ENCODE assay signal across 8 cellular contexts in the genomic region with DNA sequence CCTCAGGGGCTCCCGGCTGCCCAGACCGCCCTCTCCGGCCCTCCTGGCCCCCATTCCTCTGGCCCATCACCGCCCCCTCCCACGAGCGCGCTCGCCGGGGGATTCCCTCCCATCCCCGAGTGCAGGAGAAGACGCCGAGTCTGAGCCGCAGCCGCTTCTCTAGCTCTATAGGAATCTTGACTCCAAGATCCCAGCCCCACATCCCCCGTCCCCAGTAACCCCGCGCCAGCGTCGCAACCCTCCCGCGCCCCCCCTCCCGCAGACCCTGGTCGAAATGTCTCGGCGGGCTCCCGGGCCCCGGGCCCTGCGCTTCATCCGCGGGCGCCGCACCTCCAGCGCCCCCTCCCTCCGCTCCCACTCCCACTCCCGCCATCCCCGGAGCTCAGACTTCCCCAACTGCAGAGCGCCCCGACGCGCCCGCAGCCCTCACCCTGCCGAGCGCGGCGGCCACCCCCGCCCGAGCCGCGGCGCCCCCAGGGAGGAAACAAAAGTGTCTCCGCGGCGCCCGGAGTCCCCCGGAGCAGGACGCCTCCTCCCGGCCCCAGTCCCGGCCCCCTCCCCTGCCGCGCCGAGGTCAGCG. TPM values are rescaled to one million over a fixed set of nuclear protein-coding genes. Genes with fewer than 3 reads are reported as not detected.
DNase-seq lines count a peak whose midpoint lies in the region; FAIRE-seq and TF ChIP-seq lines count a peak whose summit lies in the region.

No MANE protein-coding gene starts in this region.

- H3K9me3 ChIP-seq in BLaER1 treated with 17β-estradiol and CSF1 and Interleukin-3, amounts not matched to agents 10 nM and 100 nM (replicated peaks in 1 of 11), result no peaks in the 10 kb centered on the region
- H3K9me3 ChIP-seq in adipocyte (ENCODE audit: control insufficient read depth, low read length), result no peaks in the 10 kb centered on the region
- H3K9me3 ChIP-seq in iPS DF 6.9 (ENCODE audit: control insufficient read depth, insufficient read depth, low read length), result no peaks in the 10 kb centered on the region
- H3K9me3 ChIP-seq in small intestine (ENCODE audit: control insufficient read depth, low read depth), result no peaks in the 10 kb centered on the region

- no peak for FAIRE-seq in small intestine (lab: Jason Lieb, UNC)

- H3K27me3 ChIP-seq in BLaER1 treated with 17β-estradiol and CSF1 and Interleukin-3, amounts not matched to agents 10 nM and 100 nM, result no peaks in the 10 kb centered on the region
- peaks cover 32% of the 10 kb centered on the region for H3K27me3 ChIP-seq in adipocyte (replicated peaks; ENCODE audit: control insufficient read depth, insufficient read depth, low read length)
- no peaks in the 10 kb centered on the region; the same call in 1 of the 2 replicates for H3K27me3 ChIP-seq in iPS DF 6.9 (ENCODE audit: control insufficient read depth, insufficient read depth, low read length)
- peaks cover 0 to 7% of the 10 kb centered on the region in 2 donors for H3K27me3 ChIP-seq in small intestine (ENCODE audit: control insufficient read depth in 2 of 2, insufficient read depth in 2 of 2, low read length in 2 of 2)

- peaks cover 0 to 5% (median 0%) of the 10 kb centered on the region in 11 experiments; a peak in 1 of 22 replicates for H3K36me3 ChIP-seq in BLaER1 treated with 17β-estradiol and CSF1 and Interleukin-3, amounts not matched to agents 10 nM and 100 nM
- no peaks in the 10 kb centered on the region for H3K36me3 ChIP-seq in adipocyte (ENCODE audit: control insufficient read depth, insufficient read depth, low read length, severe bottlenecking)
- H3K36me3 ChIP-seq in iPS DF 6.9 (ENCODE audit: control insufficient read depth, insufficient read depth, low read length), result no peaks in the 10 kb centered on the region
- H3K36me3 ChIP-seq in small intestine (ENCODE audit: control insufficient read depth in 2 of 2, insufficient read depth in 2 of 2, low read length in 2 of 2), result no peaks in the 10 kb centered on the region

- H3K4me3 ChIP-seq in BLaER1 treated with 17β-estradiol and CSF1 and Interleukin-3, amounts not matched to agents 10 nM and 100 nM, result peak overlapping the region; percentile 76 to 91 (median 85)
- H3K4me3 ChIP-seq in adipocyte (ENCODE audit: low read length) (peak overlapping the region; percentile 80), iPS DF 6.9 (ENCODE audit: low read length) (peak overlapping the region; percentile 89; the same call in 1 of the 2 replicates), small intestine (ENCODE audit: low read depth in 1 of 2, low read length in 2 of 2) (peak overlapping the region; percentile 69 to 76)

- no peak for TF ChIP-seq CTCF in GM20000 (IDR thresholded peaks at IDR 0.05; ENCODE audit: extremely low read depth, missing control alignments)

- peak overlapping the region; percentile 80 to 92 (median 88) for H3K9ac ChIP-seq in BLaER1 treated with 17β-estradiol and CSF1 and Interleukin-3, amounts not matched to agents 10 nM and 100 nM
- peak overlapping the region; percentile 66 for H3K9ac ChIP-seq in adipocyte (ENCODE audit: low read length)

- H3K4me1 ChIP-seq in BLaER1 treated with 17β-estradiol and CSF1 and Interleukin-3, amounts not matched to agents 10 nM and 100 nM, result peaks cover 18 to 49% (median 29%) of the 10 kb centered on the region in 10 experiments
- no peaks in the 10 kb centered on the region for H3K4me1 ChIP-seq in adipocyte (ENCODE audit: control insufficient read depth, insufficient read depth, low read length)
- H3K4me1 ChIP-seq in iPS DF 6.9 (ENCODE audit: control insufficient read depth, insufficient read depth, low read length), result no peaks in the 10 kb centered on the region
- H3K4me1 ChIP-seq in small intestine (ENCODE audit: control insufficient read depth in 2 of 2, insufficient read depth in 1 of 2, low read depth in 1 of 2, low read length in 1 of 2), result no peaks in the 10 kb centered on the region

- peak; percentile 63 for DNase-seq in GM20000 (ENCODE audit: low spot score)
- peak; percentile 46 to 51 for DNase-seq in Kasumi-1 (lab: John Stamatoyannopoulos, UW)
- peak; percentile 2 for DNase-seq in adipocyte (ENCODE audit: low read depth)
- DNase-seq in iPS DF 6.9 (ENCODE audit: low read depth, low spot score), result no peak
- DNase-seq in small intestine, result no peak
- no peak for DNase-seq in pons (ENCODE audit: low spot score)
- DNase-seq in NOMO-1 treated with DMSO at 0.1 percent for 48 hours (lab: John Stamatoyannopoulos, UW; ENCODE audit: unreplicated experiment), result no peak

- no CpG with 5 or more reads among the region's 62 CpGs for WGBS in iPS DF 6.9 (ENCODE audit: insufficient coverage, insufficient read length)
- WGBS in small intestine, 3 donors, result 1 to 2% (median 1%) methylated on average over 45 to 62 of the region's 62 CpGs

- peak overlapping the region; percentile 83 to 91 (median 86) for H3K27ac ChIP-seq in BLaER1 treated with 17β-estradiol and CSF1 and Interleukin-3, amounts not matched to agents 10 nM and 100 nM
- H3K27ac ChIP-seq in iPS DF 6.9 (ENCODE audit: low read length) (no peak overlapping the region), small intestine (ENCODE audit: low read depth in 1 of 2, low read length in 1 of 2) (peak overlapping the region; percentile 71 to 95)

- peaks cover 0 to 20% (median 0%) of the 10 kb centered on the region in 11 experiments; a peak in 4 of 22 replicates for H4K20me1 ChIP-seq in BLaER1 treated with 17β-estradiol and CSF1 and Interleukin-3, amounts not matched to agents 10 nM and 100 nM

- H3K4me2 ChIP-seq in BLaER1 treated with 17β-estradiol and CSF1 and Interleukin-3, amounts not matched to agents 10 nM and 100 nM, result peak overlapping the region; percentile 79 to 98 (median 84)

RNA-seq across cellular contexts. Expression of a gene that starts 0.5 kb away (rescaled TPM):
- 1 to 10 TPM; 1.8 to 9.3 (median 7.8) TPM for polyA plus RNA-seq in small intestine

Comparison
In these comparisons a context has a peak if more than half of its experiments do, and no peak if none do; other contexts are left out.
1. DNase-seq: peak in GM20000 (single experiment), Kasumi-1 (2 of 2) and adipocyte (single experiment); none in iPS DF 6.9 (single experiment), small intestine (single experiment), pons (single experiment) and NOMO-1 treated with DMSO at 0.1 percent for 48 hours (single experiment).
2. Peak in every context shown above with its lines, with median percentiles within 50 percentile points of each other: H3K4me3 ChIP-seq.